ENCODE assay signal across 9 cellular contexts in genomic region chr16:88809676-88810165, GRCh38. TPM values are rescaled to one million over a fixed set of nuclear protein-coding genes. Genes with fewer than 3 reads are reported as not detected.
DNase-seq lines count a peak whose midpoint lies in the region; ATAC-seq and TF ChIP-seq lines count a peak whose summit lies in the region.
"Had no signal": no experiment of that assay in that cellular context is flagged by ENCODE, and none has a peak within 500 bp of the region (broad histone marks: within the 10 kb centered on the region; RNA-seq: fewer than 3 reads in every experiment).

No MANE protein-coding gene starts in this region.

- ATAC-seq in GM23338 = no peak; the same call in 2 of the 3 replicates
- no peak for ATAC-seq in WTC11
- no peak for ATAC-seq in GM19324 (IDR thresholded peaks at IDR 0.05; ENCODE audit: low FRiP score, unreplicated experiment)
- no peak for ATAC-seq in HG03442 (IDR thresholded peaks at IDR 0.05; ENCODE audit: unreplicated experiment)

- peak overlapping the region; percentile 92; the same call in 1 of the 2 replicates for H3K9ac ChIP-seq in iPS-20b (ENCODE audit: low read depth, low read length)

- H3K4me1 Mint-ChIP-seq in CD14-positive monocyte = peaks cover 30% of the 10 kb centered on the region
- H3K4me1 Mint-ChIP-seq in GM23338 = peaks cover 11% of the 10 kb centered on the region; the same call in 2 of the 3 replicates
- H3K4me1 Mint-ChIP-seq in WTC11 = peaks cover 14% of the 10 kb centered on the region

- H2AFZ ChIP-seq in GM23338 = no peak overlapping the region

- POLR2A ChIA-PET in WTC11 (lab: Charles Lee) = interaction anchor here (0.8 to 2.2 kb wide), 7 partner anchors 25 to 358 kb away, joined by 3 to 5 read pairs (median 3); no protein-coding TSS in a partner anchor

- H3K4me1 ChIP-seq in GM23338 (ENCODE audit: insufficient read depth) (no peaks in the 10 kb centered on the region; the same call in 1 of the 2 replicates), iPS-20b (ENCODE audit: insufficient read depth, low read length) (peaks cover 4% of the 10 kb centered on the region; the same call in 1 of the 2 replicates), prostate gland (replicated peaks) (peaks cover 10% of the 10 kb centered on the region)

- CTCF ChIA-PET in WTC11 (lab: Charles Lee) = interaction anchor here (1.0 to 5.7 kb wide), 8 partner anchors 26 to 358 kb away, joined by 3 to 47 read pairs (median 6); no protein-coding TSS in a partner anchor

- no peak for DNase-seq in CD14-positive monocyte (ENCODE audit: low spot score)
- no peak for DNase-seq in GM23338 (ENCODE audit: low spot score)
- no peak for DNase-seq in WTC11 (ENCODE audit: low spot score)
- no peak for DNase-seq in NCI-H748 (lab: John Stamatoyannopoulos, UW; ENCODE audit: unreplicated experiment)
- no peak for DNase-seq in prostate gland (ENCODE audit: low spot score)
- DNase-seq: NCI-H2171 had no signal

- 75% methylated on average over 10 of the region's 10 CpGs for WGBS in prostate gland

- H3K27ac Mint-ChIP-seq in CD14-positive monocyte (peak overlapping the region in 4 of 7 donors; percentile 52 to 87 (median 74)), GM23338 (peak overlapping the region; percentile 48; the same call in 1 of the 2 replicates), WTC11 (peak overlapping the region; percentile 81)

- H3K4me3 Mint-ChIP-seq in CD14-positive monocyte = no peak overlapping the region
- H3K4me3 Mint-ChIP-seq in GM23338 = peak overlapping the region; percentile 88; the same call in 2 of the 3 replicates
- peak overlapping the region; percentile 87 for H3K4me3 Mint-ChIP-seq in WTC11

- H3K9me3 Mint-ChIP-seq in CD14-positive monocyte = no peaks in the 10 kb centered on the region
- peaks cover 4% of the 10 kb centered on the region; the same call in 1 of the 3 replicates for H3K9me3 Mint-ChIP-seq in GM23338
- H3K9me3 Mint-ChIP-seq in WTC11 = no peaks in the 10 kb centered on the region

- H3K27me3 Mint-ChIP-seq in CD14-positive monocyte (ENCODE audit: low read depth in 3 of 3) = peaks cover 0 to 2% (median 0%) of the 10 kb centered on the region in 3 donors
- peaks cover 46% of the 10 kb centered on the region for H3K27me3 Mint-ChIP-seq in GM23338 (ENCODE audit: insufficient read depth, low read depth, poor library complexity)
- H3K27me3 Mint-ChIP-seq in WTC11 (ENCODE audit: low read depth) = no peaks in the 10 kb centered on the region

- H3K36me3 Mint-ChIP-seq in CD14-positive monocyte (peaks cover 19 to 30% of the 10 kb centered on the region in 2 donors), GM23338 (ENCODE audit: low read depth) (peaks cover 55% of the 10 kb centered on the region), WTC11 (peaks cover 39% of the 10 kb centered on the region)

- H3K36me3 ChIP-seq in GM23338 (ENCODE audit: insufficient read depth) (peaks cover 19% of the 10 kb centered on the region), iPS-20b (ENCODE audit: insufficient read depth, low read depth, low read length) (peaks cover 59% of the 10 kb centered on the region), prostate gland (no peaks in the 10 kb centered on the region)

- H3K79me2 ChIP-seq in GM23338 (replicated peaks; ENCODE audit: insufficient read depth) = peaks cover 18% of the 10 kb centered on the region

- H3K4me3 ChIP-seq in GM23338 = peak overlapping the region; percentile 93; the same call in 1 of the 2 replicates
- H3K4me3 ChIP-seq in iPS-20b (ENCODE audit: low read length) = peak overlapping the region; percentile 91; the same call in 1 of the 2 replicates
- no peak overlapping the region for H3K4me3 ChIP-seq in prostate gland

- no peaks in the 10 kb centered on the region; the same call in none of the 2 replicates for H4K20me1 ChIP-seq in GM23338 (replicated peaks; ENCODE audit: insufficient read depth)

- no peak for TF ChIP-seq POLR2A in prostate gland (IDR thresholded peaks at IDR 0.05)

- H3K27me3 ChIP-seq in GM23338 (ENCODE audit: insufficient read depth) = no peaks in the 10 kb centered on the region
- H3K27me3 ChIP-seq in iPS-20b (ENCODE audit: insufficient read depth, low read length) = no peaks in the 10 kb centered on the region
- H3K27me3 ChIP-seq in prostate gland (replicated peaks; ENCODE audit: insufficient read depth) = no peaks in the 10 kb centered on the region

- TF ChIP-seq CTCF in CD14-positive monocyte (IDR thresholded peaks at IDR 0.05) (no peak), GM23338 (conservative IDR thresholded peaks at IDR 0.05; ENCODE audit: low read depth in 2 of 2) (no peak), WTC11 (IDR thresholded peaks at IDR 0.05) (no peak), prostate gland (IDR thresholded peaks at IDR 0.05) (no peak)

- no peaks in the 10 kb centered on the region for H3K9me2 ChIP-seq in GM23338 (ENCODE audit: insufficient read depth)

- peaks cover 60% of the 10 kb centered on the region for H3F3A ChIP-seq in GM23338 (replicated peaks; ENCODE audit: low read depth)

- H3K4me2 ChIP-seq in GM23338 = peak overlapping the region; percentile 99; the same call in 1 of the 2 replicates

- intact Hi-C loops in CD14-positive monocyte (cut with micrococcal nuclease) = loop anchor here in 1 of 2 donors (10.0 kb wide), 1 partner anchor 405 kb away; the partner anchor contains the start of gene ZNF778
- intact Hi-C loops in prostate gland (cut with DNase I) = loop anchor here (5.0 kb wide), 2 partner anchors 408 to 893 kb away; partner anchors contain the start of genes SPATA2L and ZNF778

- H3K27ac ChIP-seq in GM23338 (ENCODE audit: low read depth) (peak overlapping the region; percentile 55; the same call in 1 of the 2 replicates), iPS-20b (ENCODE audit: low read length) (no peak overlapping the region), prostate gland (no peak overlapping the region)

- H3K9me3 ChIP-seq in iPS-20b (ENCODE audit: insufficient read depth, low read depth, low read length) = no peaks in the 10 kb centered on the region
- no peaks in the 10 kb centered on the region for H3K9me3 ChIP-seq in prostate gland

TF ChIP-seq in GM23338, 12 proteins besides CTCF, POLR2A, EP300 and RAD21 (continues in another document):
- TF ChIP-seq NANOG (IDR thresholded peaks at IDR 0.05; ENCODE audit: borderline replicate concordance) = no peak

TF ChIP-seq in WTC11, 78 proteins besides CTCF, POLR2A, EP300 and RAD21 (continues in another document):
- 0 out of 2 replicates have a peak, but pooled peaks have one; percentile 49 for TF ChIP-seq ESRRA (CRISPR knock-in tag; IDR thresholded peaks at IDR 0.05; ENCODE audit: borderline replicate concordance)
- TF ChIP-seq NR2C2 (CRISPR knock-in tag; IDR thresholded peaks at IDR 0.05) = peak; percentile 5; the same call in 1 of the 2 replicates
- 0 out of 2 replicates have a peak, but pooled peaks have one; percentile 24 for TF ChIP-seq SP1 (CRISPR knock-in tag; conservative IDR thresholded peaks at IDR 0.05)
- TF ChIP-seq CREM (CRISPR knock-in tag; IDR thresholded peaks at IDR 0.05) = peak; percentile 40; the same call in 1 of the 2 replicates
- TF ChIP-seq ZNF416 (CRISPR knock-in tag; IDR thresholded peaks at IDR 0.05) = peak; percentile 27; the same call in 1 of the 2 replicates
- TF ChIP-seq ZNF671 (CRISPR knock-in tag; IDR thresholded peaks at IDR 0.05) = peak; percentile 48; the same call in 1 of the 2 replicates
- 0 out of 2 replicates have a peak, but pooled peaks have one; percentile 38 for TF ChIP-seq EMX1 (CRISPR knock-in tag; IDR thresholded peaks at IDR 0.05)
- peak; percentile 37; the same call in 1 of the 2 replicates for TF ChIP-seq SMAD3 (CRISPR knock-in tag; IDR thresholded peaks at IDR 0.05; ENCODE audit: borderline replicate concordance)
- TF ChIP-seq E2F4 (CRISPR knock-in tag; IDR thresholded peaks at IDR 0.05; ENCODE audit: borderline replicate concordance, low read depth) = no peak

RNA-seq across cellular contexts. Expression of gene APRT, which starts 2.0 kb away (rescaled TPM):
- polyA plus RNA-seq in CD14-positive monocyte (100 to 1,000 TPM; 233 to 307 TPM), GM23338 (2016; fragmentation: Nextera tagmentation; extraction: Ambion mirVana) (522 and 536 TPM in 2 replicates)
- total RNA-seq in GM23338 (2014; rRNA removed; shearing (Covaris generic)) = 250 and 258 TPM in 2 replicates
- total RNA-seq in WTC11 (2021) (272 to 288 TPM (median 282 TPM) in 3 replicates), prostate gland (100 to 1,000 TPM; 165 to 211 TPM)

RNA-seq across cellular contexts. Expression of gene CDT1, which starts 6.1 kb away (rescaled TPM):
- polyA plus RNA-seq in CD14-positive monocyte (under 1 TPM; 0.07 to 0.24 TPM), GM23338 (2016; fragmentation: Nextera tagmentation; extraction: Ambion mirVana) (32.6 and 36.1 TPM in 2 replicates)
- 114 and 187 TPM in 2 replicates for total RNA-seq in GM23338 (2014; rRNA removed; shearing (Covaris generic))
- total RNA-seq in WTC11 (2021) (142 to 154 TPM (median 149 TPM) in 3 replicates), prostate gland (1 to 10 TPM; 4.3 to 7.6 TPM)

RNA-seq across cellular contexts. Expression of gene PIEZO1, which starts 24.7 kb away (rescaled TPM):
- polyA plus RNA-seq in CD14-positive monocyte (10 to 100 TPM; 10.2 to 15.0 TPM), GM23338 (2016; fragmentation: Nextera tagmentation; extraction: Ambion mirVana) (29.6 and 30.4 TPM in 2 replicates)
- 56.2 and 70.1 TPM in 2 replicates for total RNA-seq in GM23338 (2014; rRNA removed; shearing (Covaris generic))
- total RNA-seq in WTC11 (2021) (68.3 to 75.1 TPM (median 71.3 TPM) in 3 replicates), prostate gland (100 to 1,000 TPM; 156 to 202 TPM)

RNA-seq across cellular contexts. Expression of gene GALNS, which starts 47.0 kb away (rescaled TPM):
- polyA plus RNA-seq in CD14-positive monocyte = 10 to 100 TPM; 20.2 to 32.2 TPM
- 16.4 and 18.8 TPM in 2 replicates for total RNA-seq in GM23338 (2014; rRNA removed; shearing (Covaris generic))
- polyA plus RNA-seq in GM23338 (2016; fragmentation: Nextera tagmentation; extraction: Ambion mirVana) = 9.7 TPM in 2 replicates
- total RNA-seq in WTC11 (2021) = 23.0 to 29.5 TPM (median 25.8 TPM) in 3 replicates
- 10 to 100 TPM; 20.4 to 75.1 TPM for total RNA-seq in prostate gland

RNA-seq across cellular contexts. Expression of gene TRAPPC2L, which starts 47.2 kb away (rescaled TPM):
- polyA plus RNA-seq in CD14-positive monocyte = 10 to 100 TPM; 82.4 to 89.3 TPM
- 59.3 and 68.8 TPM in 2 replicates for total RNA-seq in GM23338 (2014; rRNA removed; shearing (Covaris generic))
- polyA plus RNA-seq in GM23338 (2016; fragmentation: Nextera tagmentation; extraction: Ambion mirVana) = 167 and 171 TPM in 2 replicates
- 63.1 to 82.0 TPM (median 64.5 TPM) in 3 replicates for total RNA-seq in WTC11 (2021)
- 10 to 100 TPM; 23.7 to 38.9 TPM for total RNA-seq in prostate gland

Comparison
In these comparisons a context has a peak if more than half of its experiments do, and no peak if none do; other contexts are left out.
1. H3K4me3 Mint-ChIP-seq: peak in GM23338 (single experiment) and WTC11 (single experiment); none in CD14-positive monocyte (0 of 2).
2. H3K4me3 ChIP-seq: peak in GM23338 (single experiment) and iPS-20b (single experiment); none in prostate gland (0 of 2).
3. RNA of gene CDT1, which starts 6.1 kb away (total RNA-seq): 114 to 187 TPM in GM23338 and 142 to 154 TPM in WTC11; 4.3 to 7.6 TPM in prostate gland; every median in the first group is over 10 times any median in the second.
4. Peak in every context shown above with its lines, with median percentiles within 50 percentile points of each other: H3K27ac Mint-ChIP-seq.